In genomic region chr1:234144866-234145265, GRCh38 we compare ENCODE assay signal across 17 cellular contexts.
"Had no signal": no experiment of that assay in that cellular context is flagged by ENCODE, and none has a peak within 500 bp of the region (broad histone marks: within the 10 kb centered on the region; RNA-seq: fewer than 3 reads in every experiment).

No MANE protein-coding gene starts in this region.

- H3K4me3 Mint-ChIP-seq: naive thymus-derived CD4-positive, alpha-beta T cell; nephron progenitor cell; type B pancreatic cell had no signal

- H3K27ac ChIP-seq: gastrocnemius medialis, heart right ventricle, spleen, stomach had no signal

- FAIRE-seq: endometrium, islet of Langerhans, urothelium cell line had no signal

- H3K27ac Mint-ChIP-seq: naive thymus-derived CD4-positive, alpha-beta T cell; nephron progenitor cell; type B pancreatic cell had no signal

- DNase-seq: effector memory CD4-positive, alpha-beta T cell; gastrocnemius medialis; heart right ventricle; hypothalamus; kidney glomerular epithelial cell; naive thymus-derived CD4-positive, alpha-beta T cell; nephron progenitor cell; spleen; stimulated activated CD4-positive, alpha-beta T cell treated with anti-CD3 and anti-CD28 coated beads, Interleukin-15, amount 100 ng/mL, for 24 hours; stimulated activated CD4-positive, alpha-beta T cell treated with anti-CD3 and anti-CD28 coated beads, Interleukin-2, amount 100 ng/mL, for 24 hours; stimulated activated naive CD4-positive, alpha-beta T cell; stomach; substantia nigra had no signal

- H3K36me3 ChIP-seq: gastrocnemius medialis, heart right ventricle, spleen, stomach had no signal

- H3K27me3 ChIP-seq: gastrocnemius medialis had no signal

- H3K9me3 ChIP-seq: gastrocnemius medialis, stomach had no signal

- H3K9me3 Mint-ChIP-seq: type B pancreatic cell had no signal

- H3K36me3 Mint-ChIP-seq: naive thymus-derived CD4-positive, alpha-beta T cell; type B pancreatic cell had no signal

- H3K4me3 ChIP-seq: gastrocnemius medialis, heart right ventricle, spleen, stomach had no signal

- H3K4me1 ChIP-seq: gastrocnemius medialis, heart right ventricle, spleen, stomach had no signal

- H3K4me1 Mint-ChIP-seq: nephron progenitor cell had no signal
